In genomic region chr15:88623632-88624031, GRCh38 we compare ENCODE assay signal across 1 cellular context.
TF ChIP-seq lines count a peak whose summit lies in the region.

No MANE protein-coding gene starts in this region.

TF ChIP-seq in GM23338, 12 proteins besides CTCF, POLR2A, EP300 and RAD21 (continued from another document):
- TF ChIP-seq REST (IDR thresholded peaks at IDR 0.05; ENCODE audit: unreplicated experiment) (no peak), JUNB (IDR thresholded peaks at IDR 0.05; ENCODE audit: unreplicated experiment) (no peak), NANOG (IDR thresholded peaks at IDR 0.05; ENCODE audit: borderline replicate concordance) (no peak), ETS1 (IDR thresholded peaks at IDR 0.05) (no peak), ZNF331 (CRISPR knock-in tag; IDR thresholded peaks at IDR 0.05; ENCODE audit: low read depth) (no peak), CREB1 (CRISPR knock-in tag; IDR thresholded peaks at IDR 0.05; ENCODE audit: low read depth) (no peak), STAT1 (IDR thresholded peaks at IDR 0.05; ENCODE audit: unreplicated experiment) (no peak), EZH2 (IDR thresholded peaks at IDR 0.05; ENCODE audit: low read depth, unreplicated experiment) (no peak), EZH2phosphoT487 (IDR thresholded peaks at IDR 0.05; ENCODE audit: unreplicated experiment) (no peak)
TF ChIP-seq in GM23338: peak in this region for 0.
